ENCODE assay signal across 8 cellular contexts in genomic region chr9:120578614-120579013, GRCh38. TPM values are rescaled to one million over a fixed set of nuclear protein-coding genes. Genes with fewer than 3 reads are reported as not detected.
DNase-seq lines count a peak whose midpoint lies in the region; ATAC-seq lines count a peak whose summit lies in the region.

No MANE protein-coding gene starts in this region.

- no peaks in the 10 kb centered on the region for H3K9me3 ChIP-seq in ectodermal cell (ENCODE audit: control insufficient read depth, low read length)

- peak overlapping the region; percentile 87 for H3K4me3 ChIP-seq in ectodermal cell (ENCODE audit: insufficient read depth, low read depth, low read length)
- peak overlapping the region; percentile 83 for H3K4me3 ChIP-seq in rectal smooth muscle tissue (ENCODE audit: low read length)

- no peak overlapping the region for H3K27ac ChIP-seq in ectodermal cell (ENCODE audit: insufficient read depth, low read depth, low read length, poor library complexity, severe bottlenecking)
- no peak overlapping the region for H3K27ac ChIP-seq in rectal smooth muscle tissue (ENCODE audit: low read depth, low read length)

- no peak overlapping the region for H3K9ac ChIP-seq in rectal smooth muscle tissue (ENCODE audit: low read length)

- no peaks in the 10 kb centered on the region for H3K27me3 ChIP-seq in ectodermal cell (ENCODE audit: control insufficient read depth, insufficient read depth, low read length, poor library complexity, severe bottlenecking)
- H3K27me3 ChIP-seq in rectal smooth muscle tissue (ENCODE audit: control insufficient read depth, insufficient read depth, low read length) = no peaks in the 10 kb centered on the region

- H3K4me1 ChIP-seq in ectodermal cell (ENCODE audit: control insufficient read depth, insufficient read depth, low read length) (peaks cover 9% of the 10 kb centered on the region), rectal smooth muscle tissue (ENCODE audit: control insufficient read depth, insufficient read depth, low read length) (peaks cover 10% of the 10 kb centered on the region)

- no peak for ATAC-seq in HG02678 (IDR thresholded peaks at IDR 0.05; ENCODE audit: unreplicated experiment)
- no peak for ATAC-seq in GM19452 (IDR thresholded peaks at IDR 0.05; ENCODE audit: unreplicated experiment)
- ATAC-seq in HG03521 (IDR thresholded peaks at IDR 0.05; ENCODE audit: unreplicated experiment) = no peak

- peak; percentile 37 for DNase-seq in NCI-H2171 treated with DMSO at 0.1 percent for 48 hours (lab: John Stamatoyannopoulos, UW)
- no peak for DNase-seq in NCI-H2171 (lab: John Stamatoyannopoulos, UW)
- DNase-seq in NCI-H748 treated with DMSO at 0.1 percent for 48 hours (lab: John Stamatoyannopoulos, UW) = peak; percentile 41

- H3K36me3 ChIP-seq in ectodermal cell (ENCODE audit: control insufficient read depth, insufficient read depth, low read length) = no peaks in the 10 kb centered on the region
- H3K36me3 ChIP-seq in rectal smooth muscle tissue (ENCODE audit: control insufficient read depth, insufficient read depth, low read length) = no peaks in the 10 kb centered on the region

- WGBS in ectodermal cell, 2 experiments = 89 to 96% methylated on average over 8 of the region's 8 CpGs

RNA-seq across cellular contexts. Expression of gene CDK5RAP2, which starts 1.4 kb away (rescaled TPM):
- polyA plus RNA-seq in ectodermal cell (2013, experiment 1 of 4) = 63.7 TPM
- 66.4 TPM for polyA plus RNA-seq in ectodermal cell (2013, experiment 2 of 4)
- polyA plus RNA-seq in ectodermal cell (2013, experiment 3 of 4) = 56.7 TPM
- polyA plus RNA-seq in ectodermal cell (2013, experiment 4 of 4) = 57.8 TPM
